Comparison of ENCODE assay signal across 8 cellular contexts in genomic region chr10:15860692-15861201, GRCh38. TPM values are rescaled to one million over a fixed set of nuclear protein-coding genes. Genes with fewer than 3 reads are reported as not detected.
DNase-seq lines count a peak whose midpoint lies in the region; ATAC-seq and TF ChIP-seq lines count a peak whose summit lies in the region.

No MANE protein-coding gene starts in this region.

- CTCF ChIA-PET in activated CD4-positive, alpha-beta T cell treated with anti-CD3 and anti-CD28 coated beads for 36 hours (lab: Charles Lee), result interaction anchor here (0.7 to 1.6 kb wide), 4 partner anchors 12 to 957 kb away, joined by 3 to 5 read pairs (median 4); partner anchors contain the start of gene RSU1

- peak overlapping the region; percentile 93 for H3K27ac Mint-ChIP-seq in activated CD4-positive, alpha-beta T cell treated with anti-CD3 and anti-CD28 coated beads for 36 hours

- POLR2A ChIA-PET in activated CD4-positive, alpha-beta T cell treated with anti-CD3 and anti-CD28 coated beads for 36 hours (lab: Charles Lee), result interaction anchor here (0.6 kb wide), 1 partner anchor 1353 kb away, joined by 3 read pairs; no protein-coding TSS in a partner anchor

- H3K36me3 Mint-ChIP-seq in activated CD4-positive, alpha-beta T cell treated with anti-CD3 and anti-CD28 coated beads for 36 hours (ENCODE audit: low read depth), result peaks cover 7% of the 10 kb centered on the region

- H3K4me1 ChIP-seq in adipocyte (ENCODE audit: control insufficient read depth, insufficient read depth, low read length) (peaks cover 40% of the 10 kb centered on the region), thoracic aorta (ENCODE audit: control insufficient read depth in 1 of 2, low read depth in 2 of 2) (peaks cover 26 to 36% of the 10 kb centered on the region in 2 donors)

- no peaks in the 10 kb centered on the region for H3K9me3 Mint-ChIP-seq in activated CD4-positive, alpha-beta T cell treated with anti-CD3 and anti-CD28 coated beads for 36 hours (ENCODE audit: low read depth)

- H3K27ac ChIP-seq in layer of hippocampus (ENCODE audit: low read depth, low read length) (peak overlapping the region; percentile 23), thoracic aorta (peak overlapping the region; percentile 75 to 77)

- H3K27me3 Mint-ChIP-seq in activated CD4-positive, alpha-beta T cell treated with anti-CD3 and anti-CD28 coated beads for 36 hours, result peaks cover 15% of the 10 kb centered on the region

- H3K27me3 ChIP-seq in adipocyte (replicated peaks; ENCODE audit: control insufficient read depth, insufficient read depth, low read length) (peaks cover 2% of the 10 kb centered on the region), layer of hippocampus (ENCODE audit: control insufficient read depth, insufficient read depth, low read length) (no peaks in the 10 kb centered on the region), thoracic aorta (replicated peaks; ENCODE audit: insufficient read depth) (no peaks in the 10 kb centered on the region)

- H3K9ac ChIP-seq in adipocyte (ENCODE audit: low read length), result peak overlapping the region; percentile 90

- no peak for TF ChIP-seq CTCF in thoracic aorta (IDR thresholded peaks at IDR 0.05)

- ATAC-seq in activated CD4-positive, alpha-beta T cell treated with anti-CD3 and anti-CD28 coated beads for 36 hours, result no peak
- ATAC-seq in thoracic aorta (ENCODE audit: insufficient number of reproducible peaks, low FRiP score, low read depth) (no peak), GM18909 (IDR thresholded peaks at IDR 0.05; ENCODE audit: poor library complexity, unreplicated experiment) (no peak)

- peak overlapping the region; percentile 88 for H3K4me3 Mint-ChIP-seq in activated CD4-positive, alpha-beta T cell treated with anti-CD3 and anti-CD28 coated beads for 36 hours

- DNase-seq in activated CD4-positive, alpha-beta T cell treated with anti-CD3 and anti-CD28 coated beads for 36 hours, result no peak
- no peak for DNase-seq in activated CD4-positive, alpha-beta T cell treated with anti-CD3 and anti-CD28 coated beads, Interleukin-2, amount 50 U/mL, for 48 hours
- DNase-seq in adipocyte (ENCODE audit: low read depth) (no peak), thoracic aorta (ENCODE audit: low spot score) (no peak), NCI-H1105 (lab: John Stamatoyannopoulos, UW) (no peak), GF-D8 (lab: John Stamatoyannopoulos, UW) (no peak)

- intact Hi-C loops in activated CD4-positive, alpha-beta T cell treated with anti-CD3 and anti-CD28 coated beads for 36 hours (cut with DNase I, micrococcal nuclease), result loop anchor here in 1 of 2 experiments (1.0 to 5.0 kb wide), 5 partner anchors 24 to 1782 kb away; partner anchors contain the start of genes PTER and RSU1

- H3K4me3 ChIP-seq in adipocyte (ENCODE audit: low read length) (peak overlapping the region; percentile 94), thoracic aorta (peak overlapping the region; percentile 86)

- H3K9me3 ChIP-seq in adipocyte (ENCODE audit: control insufficient read depth, low read length), result peaks cover 4% of the 10 kb centered on the region
- H3K9me3 ChIP-seq in thoracic aorta, result no peaks in the 10 kb centered on the region

- H3K4me1 Mint-ChIP-seq in activated CD4-positive, alpha-beta T cell treated with anti-CD3 and anti-CD28 coated beads for 36 hours, result peaks cover 28% of the 10 kb centered on the region

- H3K36me3 ChIP-seq in adipocyte (ENCODE audit: control insufficient read depth, insufficient read depth, low read length, severe bottlenecking) (no peaks in the 10 kb centered on the region), thoracic aorta (no peaks in the 10 kb centered on the region)

RNA-seq across cellular contexts. Expression of gene MINDY3, which starts 0.4 kb away (rescaled TPM):
- 10 to 100 TPM; 11.5 to 12.8 TPM for total RNA-seq in activated CD4-positive, alpha-beta T cell treated with anti-CD3 and anti-CD28 coated beads for 36 hours
- total RNA-seq in thoracic aorta, result 10 to 100 TPM; 29.6 to 32.2 TPM
